Comparison of ENCODE assay signal across 8 cellular contexts in the genomic region with DNA sequence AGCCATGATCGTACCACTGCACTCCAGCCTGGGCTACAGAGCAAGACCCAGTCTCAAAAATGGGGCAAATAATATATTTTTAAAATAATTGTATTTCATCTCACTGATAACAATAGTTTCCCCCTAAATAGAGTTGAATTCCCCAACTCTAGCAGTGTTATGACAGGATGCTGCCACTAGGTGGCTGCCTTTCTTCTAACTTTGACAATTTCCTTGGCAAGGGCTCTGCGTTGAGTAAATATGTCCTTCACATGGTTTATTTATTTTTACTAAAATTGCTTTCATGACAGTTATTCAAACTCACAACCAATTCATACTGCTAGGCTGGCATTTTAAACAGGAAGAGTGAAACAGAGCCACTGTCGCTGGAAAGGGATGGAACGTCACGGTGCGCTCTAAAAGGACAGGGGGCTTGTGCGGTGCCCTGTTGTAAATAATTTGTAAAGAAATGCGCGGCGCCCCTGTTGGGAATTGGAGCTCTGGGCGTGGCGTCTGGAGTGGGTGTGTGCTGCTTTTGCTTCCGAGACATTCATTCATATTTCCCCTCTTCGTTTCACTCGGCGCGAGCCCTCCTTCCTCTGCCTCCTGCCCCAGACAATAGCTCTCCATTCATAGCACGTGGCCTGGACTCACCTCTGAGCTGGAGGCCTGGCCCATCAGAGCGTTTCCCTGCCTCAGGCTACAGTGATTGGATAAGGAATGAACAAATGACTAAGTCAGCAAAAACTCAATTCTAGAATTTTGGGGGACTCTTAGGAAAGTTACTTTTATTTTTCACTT. TPM values are rescaled to one million over a fixed set of nuclear protein-coding genes. Genes with fewer than 3 reads are reported as not detected.
DNase-seq lines count a peak whose midpoint lies in the region; ATAC-seq and TF ChIP-seq lines count a peak whose summit lies in the region.

No MANE protein-coding gene starts in this region.

- no peak overlapping the region for H3K27ac Mint-ChIP-seq in Caco-2 (ENCODE audit: unreplicated experiment)

- H3K9ac ChIP-seq in adipocyte (ENCODE audit: low read length): peak overlapping the region; percentile 65

- H3K4me1 Mint-ChIP-seq in Caco-2 (ENCODE audit: low read depth, unreplicated experiment): peaks cover 6% of the 10 kb centered on the region

- POLR2A ChIA-PET in Caco-2 (lab: Charles Lee): interaction anchor here (0.7 kb wide), 1 partner anchor 98 kb away, joined by 3 read pairs; no protein-coding TSS in a partner anchor

- H3K27ac ChIP-seq in right atrium auricular region: peak overlapping the region in 1 of 2 donors; percentile 35

- H3K4me1 ChIP-seq in Caco-2: no peaks in the 10 kb centered on the region
- peaks cover 21% of the 10 kb centered on the region for H3K4me1 ChIP-seq in adipocyte (ENCODE audit: control insufficient read depth, insufficient read depth, low read length)
- H3K4me1 ChIP-seq in right atrium auricular region: peaks cover 0 to 18% of the 10 kb centered on the region in 2 donors

- H3K4me3 Mint-ChIP-seq in Caco-2 (ENCODE audit: unreplicated experiment): no peak overlapping the region

- DNase-seq in Caco-2 (peak in 1 of 2 experiments; percentile 52), HS-27A (ENCODE audit: low read depth) (peak; percentile 3), RKO (ENCODE audit: low spot score) (peak; percentile 55), adipocyte (ENCODE audit: low read depth) (peak; percentile 92), right atrium auricular region (ENCODE audit: low spot score) (no peak), sciatic nerve (ENCODE audit: low spot score) (no peak)

- no peak overlapping the region for H3K4me3 ChIP-seq in Caco-2 (ENCODE audit: low read depth, low read length)
- peak overlapping the region; percentile 76 for H3K4me3 ChIP-seq in adipocyte (ENCODE audit: low read length)
- H3K4me3 ChIP-seq in right atrium auricular region: peak overlapping the region in 1 of 2 donors; percentile 28

- CTCF ChIA-PET in Caco-2 (lab: Charles Lee): interaction anchor here (1.0 kb wide), 1 partner anchor 21 kb away, joined by 3 read pairs; the partner anchor contains the start of gene PITRM1

- H3K9me3 ChIP-seq in Caco-2: no peaks in the 10 kb centered on the region
- no peaks in the 10 kb centered on the region for H3K9me3 ChIP-seq in adipocyte (ENCODE audit: control insufficient read depth, low read length)
- no peaks in the 10 kb centered on the region for H3K9me3 ChIP-seq in right atrium auricular region

- H3K9me3 Mint-ChIP-seq in Caco-2 (ENCODE audit: unreplicated experiment): no peaks in the 10 kb centered on the region

- intact Hi-C loops in Caco-2 (cut with micrococcal nuclease; ENCODE audit: unreplicated experiment): no loop called here
- intact Hi-C loops in sciatic nerve (cut with DNase I): no loop called here

- TF ChIP-seq CTCF in Caco-2 (IDR thresholded peaks at IDR 0.05; ENCODE audit: insufficient read depth in 1 of 2, low read depth in 1 of 2, low read length in 1 of 2, severe bottlenecking in 1 of 2, unreplicated experiment in 1 of 2) (peak; percentile 94), right atrium auricular region (IDR thresholded peaks at IDR 0.05) (peak; percentile 92 to 94)

- no TSS peak for BruUV-seq in Caco-2 (replicated peaks; lab: Mats Ljungman, UMichigan)

- H3K36me3 ChIP-seq in Caco-2 (ENCODE audit: control insufficient read depth, insufficient read depth, low read length) (no peaks in the 10 kb centered on the region), adipocyte (ENCODE audit: control insufficient read depth, insufficient read depth, low read length, severe bottlenecking) (no peaks in the 10 kb centered on the region), right atrium auricular region (no peaks in the 10 kb centered on the region)

- peak; percentile 57 for ATAC-seq in sciatic nerve
- no peak for ATAC-seq in GM21360 (IDR thresholded peaks at IDR 0.05; ENCODE audit: unreplicated experiment)
- ATAC-seq in HG03175 (IDR thresholded peaks at IDR 0.05; ENCODE audit: unreplicated experiment): no peak

- H3K27me3 ChIP-seq in Caco-2 (replicated peaks; ENCODE audit: control insufficient read depth, insufficient read depth, low read length) (no peaks in the 10 kb centered on the region; the same call in 1 of the 2 replicates), adipocyte (replicated peaks; ENCODE audit: control insufficient read depth, insufficient read depth, low read length) (no peaks in the 10 kb centered on the region), right atrium auricular region (no peaks in the 10 kb centered on the region)

- no peaks in the 10 kb centered on the region for H3K27me3 Mint-ChIP-seq in Caco-2 (ENCODE audit: insufficient read depth, unreplicated experiment)

- H3K36me3 Mint-ChIP-seq in Caco-2 (ENCODE audit: insufficient read depth, unreplicated experiment): peaks cover 6% of the 10 kb centered on the region

RNA-seq across cellular contexts. Expression of gene PITRM1, which starts 20.5 kb away (rescaled TPM):
- total RNA-seq in Caco-2 (2022) (80.5 and 85.4 TPM in 2 replicates), right atrium auricular region (10 to 100 TPM; 68.3 to 89.6 TPM), sciatic nerve (85.7 TPM)

Comparison
In these comparisons a context has a peak if more than half of its experiments do, and no peak if none do; other contexts are left out.
1. DNase-seq: peak in HS-27A (single experiment), RKO (single experiment) and adipocyte (single experiment); none in right atrium auricular region (single experiment) and sciatic nerve (single experiment).